In the genomic region with DNA sequence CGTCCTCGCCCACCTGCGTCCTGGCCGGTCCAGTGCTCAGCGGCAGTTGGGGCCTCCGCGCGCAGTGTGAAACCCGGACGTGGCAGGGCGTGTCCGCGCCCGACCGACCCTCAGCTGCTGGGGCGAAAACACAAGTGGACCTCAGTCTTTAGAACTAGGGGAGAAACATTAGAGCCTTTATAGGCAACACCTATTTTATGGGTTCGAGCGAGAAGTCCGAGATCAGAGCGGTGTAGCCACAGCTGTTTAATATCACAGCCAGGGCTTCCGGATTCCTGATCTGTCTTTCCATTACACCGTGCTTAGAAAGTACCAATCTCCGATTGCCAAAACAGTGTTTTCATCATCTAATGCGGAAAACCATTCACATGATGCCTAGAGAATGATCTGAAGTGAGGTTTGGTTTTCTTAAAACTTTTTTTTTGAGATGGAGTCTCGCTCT, we compare ENCODE assay signal across 8 cellular contexts. TPM values are rescaled to one million over a fixed set of nuclear protein-coding genes. Genes with fewer than 3 reads are reported as not detected.
DNase-seq lines count a peak whose midpoint lies in the region; ATAC-seq and TF ChIP-seq lines count a peak whose summit lies in the region.

No MANE protein-coding gene starts in this region.

- peaks cover 2% of the 10 kb centered on the region for H3K36me3 Mint-ChIP-seq in neural progenitor cell

- TF ChIP-seq CTCF in esophagus muscularis mucosa (IDR thresholded peaks at IDR 0.05), result no peak
- no peak for TF ChIP-seq CTCF in neural progenitor cell (IDR thresholded peaks at IDR 0.05)

- H3K4me3 ChIP-seq in SJCRH30, result peak overlapping the region; percentile 72
- H3K4me3 ChIP-seq in esophagus muscularis mucosa, result peak overlapping the region; percentile 70 to 99 (median 84)
- peak overlapping the region; percentile 75 for H3K4me3 ChIP-seq in neural progenitor cell

- peak; percentile 12 for DNase-seq in DMS53 treated with DMSO at 0.1 percent for 48 hours (lab: John Stamatoyannopoulos, UW; ENCODE audit: unreplicated experiment)
- no peak for DNase-seq in DMS53 (lab: John Stamatoyannopoulos, UW)
- no peak for DNase-seq in SJCRH30
- DNase-seq in esophagus muscularis mucosa (ENCODE audit: extremely low spot score), result no peak
- no peak for DNase-seq in neural progenitor cell (ENCODE audit: low spot score)
- DNase-seq in hippocampal formation (lab: John Stamatoyannopoulos, UW), result no peak
- DNase-seq in NCI-H1694 (lab: John Stamatoyannopoulos, UW), result no peak

- H3K4me1 Mint-ChIP-seq in neural progenitor cell, result peaks cover 15% of the 10 kb centered on the region

- intact Hi-C loops in esophagus muscularis mucosa (cut with DNase I), result loop anchor here (2.0 kb wide), 1 partner anchor 199 kb away; the partner anchor contains the start of gene VPS18

- peak overlapping the region; percentile 66 for H3K9ac ChIP-seq in neural progenitor cell

- TF ChIP-seq EP300 in esophagus muscularis mucosa (IDR thresholded peaks at IDR 0.05), result no peak

- H3K27ac ChIP-seq in SJCRH30 (peak overlapping the region; percentile 92), esophagus muscularis mucosa (replicated peaks in 1 of 4) (peak overlapping the region; percentile 95 to 100 (median 98)), neural progenitor cell (peak overlapping the region; percentile 92)

- H3F3A ChIP-seq in neural progenitor cell (ENCODE audit: low read depth), result peaks cover 21% of the 10 kb centered on the region

- H3K27me3 Mint-ChIP-seq in neural progenitor cell (ENCODE audit: insufficient read depth, low read depth), result peaks cover 5% of the 10 kb centered on the region

- H3K9me3 ChIP-seq in SJCRH30 (replicated peaks), result no peaks in the 10 kb centered on the region
- no peaks in the 10 kb centered on the region for H3K9me3 ChIP-seq in esophagus muscularis mucosa
- no peaks in the 10 kb centered on the region for H3K9me3 ChIP-seq in neural progenitor cell (ENCODE audit: low read depth)

- no peaks in the 10 kb centered on the region for H3K9me3 Mint-ChIP-seq in neural progenitor cell

- whole genome bisulfite sequencing in esophagus muscularis mucosa, result under 1% methylated on average over 12 of the region's 25 CpGs

- H3K36me3 ChIP-seq in SJCRH30 (peaks cover 12% of the 10 kb centered on the region), esophagus muscularis mucosa (peaks cover 4 to 18% (median 12%) of the 10 kb centered on the region in 4 donors), neural progenitor cell (peaks cover 2% of the 10 kb centered on the region)

- peak overlapping the region; percentile 34 for H3K27ac Mint-ChIP-seq in neural progenitor cell

- peaks cover 5% of the 10 kb centered on the region for H3K4me1 ChIP-seq in SJCRH30
- H3K4me1 ChIP-seq in esophagus muscularis mucosa, result peaks cover 18 to 23% (median 22%) of the 10 kb centered on the region in 4 donors
- peaks cover 4% of the 10 kb centered on the region for H3K4me1 ChIP-seq in neural progenitor cell

- ATAC-seq in HG02759 (IDR thresholded peaks at IDR 0.05; ENCODE audit: unreplicated experiment), result peak; percentile 33

- peaks cover 4% of the 10 kb centered on the region for H4K20me1 ChIP-seq in neural progenitor cell (ENCODE audit: low read depth)

- peak overlapping the region; percentile 98 for H3K4me3 Mint-ChIP-seq in neural progenitor cell

- peaks cover 29% of the 10 kb centered on the region for H3K79me2 ChIP-seq in neural progenitor cell (ENCODE audit: low read depth)

- H3K4me2 ChIP-seq in neural progenitor cell, result peak overlapping the region; percentile 91

- no peaks in the 10 kb centered on the region for H3K27me3 ChIP-seq in SJCRH30
- H3K27me3 ChIP-seq in esophagus muscularis mucosa, result no peaks in the 10 kb centered on the region
- H3K27me3 ChIP-seq in neural progenitor cell, result no peaks in the 10 kb centered on the region

- no peak for TF ChIP-seq POLR2A in esophagus muscularis mucosa (IDR thresholded peaks at IDR 0.05; ENCODE audit: low read depth)

- H2AFZ ChIP-seq in neural progenitor cell (replicated peaks), result peak overlapping the region; percentile 89

RNA-seq across cellular contexts. Expression of gene RAD51, which starts 0.5 kb away (rescaled TPM):
- 37.5 and 48.0 TPM in 2 replicates for total RNA-seq in SJCRH30 (2014; rRNA removed; shearing (Covaris generic))
- total RNA-seq in esophagus muscularis mucosa (under 1 TPM in 3 of 4 donors, not detected in 1; 0.50 to 0.92 (median 0.71) TPM), neural progenitor cell (ENCODE audit: low replicate concordance) (27.2 and 48.1 TPM in 2 replicates)

RNA-seq across cellular contexts. Expression of gene RMDN3, which starts 59.6 kb away (rescaled TPM):
- total RNA-seq in SJCRH30 (2014; rRNA removed; shearing (Covaris generic)), result 19.3 and 19.6 TPM in 2 replicates
- total RNA-seq in esophagus muscularis mucosa (10 to 100 TPM; 29.5 to 34.9 (median 31.5) TPM), neural progenitor cell (ENCODE audit: low replicate concordance) (13.2 and 16.3 TPM in 2 replicates)

Comparison
In these comparisons a context has a peak if more than half of its experiments do, and no peak if none do; other contexts are left out.
1. RNA of gene RAD51, which starts 0.5 kb away (total RNA-seq): 27.2 to 48.1 TPM in neural progenitor cell and 37.5 to 48.0 TPM in SJCRH30; 0.50 to 0.92 TPM in esophagus muscularis mucosa; every median in the first group is over 10 times any median in the second.
2. Peak in every context shown above with its lines, with median percentiles within 50 percentile points of each other: H3K27ac ChIP-seq and H3K4me3 ChIP-seq.